In the genomic region with DNA sequence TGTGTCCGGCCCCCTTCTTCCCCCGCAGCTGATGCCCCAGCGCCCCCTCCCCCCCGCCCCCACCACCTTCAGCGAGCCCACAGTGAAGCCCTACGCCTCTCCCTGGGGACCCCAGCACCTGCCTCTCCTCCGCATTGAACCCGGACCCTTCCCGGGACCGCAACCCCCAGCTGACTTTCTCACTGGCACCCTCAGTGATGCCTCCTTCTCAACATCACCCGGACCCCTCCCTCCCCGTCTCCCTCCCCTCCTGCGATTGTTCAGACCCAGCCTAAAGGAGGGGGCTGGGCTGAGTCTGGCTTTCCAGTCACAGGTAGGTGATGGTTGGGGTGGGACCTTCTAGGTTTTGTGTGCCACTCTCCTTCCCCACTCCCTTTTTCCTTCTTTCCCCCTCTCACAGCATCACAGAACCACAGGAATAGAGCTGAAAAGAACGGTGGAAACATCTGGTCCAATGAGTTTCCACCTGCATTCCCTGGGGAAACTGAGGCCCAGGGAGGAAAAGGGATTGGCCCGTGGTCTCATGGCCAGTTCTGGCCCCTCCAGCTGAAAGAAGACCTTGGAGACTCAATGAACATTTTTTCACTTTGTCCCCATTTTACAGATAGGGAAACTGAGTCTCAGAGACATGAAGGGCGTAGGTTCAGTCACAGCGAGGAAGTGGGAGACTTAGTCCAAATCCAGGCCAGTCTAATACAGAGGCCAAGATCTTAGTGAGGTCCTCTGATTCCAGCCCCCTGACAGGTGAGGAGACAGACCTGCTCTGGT, we compare ENCODE assay signal across 1 cellular context.
TF ChIP-seq lines count a peak whose summit lies in the region.

No MANE protein-coding gene starts in this region.

TF ChIP-seq in WTC11, 78 proteins besides CTCF, POLR2A, EP300 and RAD21 (continued from another document):
- TF ChIP-seq ZNF281 (CRISPR knock-in tag; IDR thresholded peaks at IDR 0.05) (no peak), SP1 (CRISPR knock-in tag; conservative IDR thresholded peaks at IDR 0.05) (no peak), RELA (CRISPR knock-in tag; IDR thresholded peaks at IDR 0.05; ENCODE audit: borderline replicate concordance) (no peak), HMGA2 (CRISPR knock-in tag; IDR thresholded peaks at IDR 0.05) (no peak), ATF1 (CRISPR knock-in tag; IDR thresholded peaks at IDR 0.05) (no peak), ZNF396 (CRISPR knock-in tag; IDR thresholded peaks at IDR 0.05; ENCODE audit: borderline replicate concordance) (no peak), NFE2L1 (CRISPR knock-in tag; IDR thresholded peaks at IDR 0.05) (no peak), ZBTB43 (CRISPR knock-in tag; IDR thresholded peaks at IDR 0.05) (no peak)
- TF ChIP-seq, protein P1, sequence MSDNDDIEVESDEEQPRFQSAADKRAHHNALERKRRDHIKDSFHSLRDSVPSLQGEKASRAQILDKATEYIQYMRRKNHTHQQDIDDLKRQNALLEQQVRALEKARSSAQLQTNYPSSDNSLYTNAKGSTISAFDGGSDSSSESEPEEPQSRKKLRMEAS (CRISPR knock-in tag; IDR thresholded peaks at IDR 0.05) = no peak
- TF ChIP-seq, protein P2, sequence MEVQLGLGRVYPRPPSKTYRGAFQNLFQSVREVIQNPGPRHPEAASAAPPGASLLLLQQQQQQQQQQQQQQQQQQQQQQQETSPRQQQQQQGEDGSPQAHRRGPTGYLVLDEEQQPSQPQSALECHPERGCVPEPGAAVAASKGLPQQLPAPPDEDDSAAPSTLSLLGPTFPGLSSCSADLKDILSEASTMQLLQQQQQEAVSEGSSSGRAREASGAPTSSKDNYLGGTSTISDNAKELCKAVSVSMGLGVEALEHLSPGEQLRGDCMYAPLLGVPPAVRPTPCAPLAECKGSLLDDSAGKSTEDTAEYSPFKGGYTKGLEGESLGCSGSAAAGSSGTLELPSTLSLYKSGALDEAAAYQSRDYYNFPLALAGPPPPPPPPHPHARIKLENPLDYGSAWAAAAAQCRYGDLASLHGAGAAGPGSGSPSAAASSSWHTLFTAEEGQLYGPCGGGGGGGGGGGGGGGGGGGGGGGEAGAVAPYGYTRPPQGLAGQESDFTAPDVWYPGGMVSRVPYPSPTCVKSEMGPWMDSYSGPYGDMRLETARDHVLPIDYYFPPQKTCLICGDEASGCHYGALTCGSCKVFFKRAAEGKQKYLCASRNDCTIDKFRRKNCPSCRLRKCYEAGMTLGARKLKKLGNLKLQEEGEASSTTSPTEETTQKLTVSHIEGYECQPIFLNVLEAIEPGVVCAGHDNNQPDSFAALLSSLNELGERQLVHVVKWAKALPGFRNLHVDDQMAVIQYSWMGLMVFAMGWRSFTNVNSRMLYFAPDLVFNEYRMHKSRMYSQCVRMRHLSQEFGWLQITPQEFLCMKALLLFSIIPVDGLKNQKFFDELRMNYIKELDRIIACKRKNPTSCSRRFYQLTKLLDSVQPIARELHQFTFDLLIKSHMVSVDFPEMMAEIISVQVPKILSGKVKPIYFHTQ (CRISPR knock-in tag; IDR thresholded peaks at IDR 0.05) = no peak
- TF ChIP-seq, protein P3, sequence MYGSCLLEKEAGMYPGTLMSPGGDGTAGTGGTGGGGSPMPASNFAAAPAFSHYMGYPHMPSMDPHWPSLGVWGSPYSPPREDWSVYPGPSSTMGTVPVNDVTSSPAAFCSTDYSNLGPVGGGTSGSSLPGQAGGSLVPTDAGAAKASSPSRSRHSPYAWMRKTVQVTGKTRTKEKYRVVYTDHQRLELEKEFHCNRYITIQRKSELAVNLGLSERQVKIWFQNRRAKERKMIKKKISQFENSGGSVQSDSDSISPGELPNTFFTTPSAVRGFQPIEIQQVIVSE (CRISPR knock-in tag; IDR thresholded peaks at IDR 0.05; ENCODE audit: borderline replicate concordance) = no peak
